In the genomic region with DNA sequence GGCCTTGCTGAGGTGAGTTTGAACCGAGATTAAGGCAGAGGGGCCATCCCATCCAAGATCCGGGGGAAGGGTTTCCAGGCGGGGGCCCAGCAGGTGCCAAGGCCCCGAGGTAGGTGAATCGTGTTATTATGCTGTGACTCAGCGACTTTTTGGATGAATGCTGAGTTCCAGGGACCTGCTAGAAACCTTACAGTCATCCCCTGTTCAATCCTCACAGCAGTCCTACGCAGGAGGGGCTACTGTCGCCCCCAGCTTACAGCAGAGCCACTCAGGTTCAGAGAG, we compare ENCODE assay signal across 20 cellular contexts. TPM values are rescaled to one million over a fixed set of nuclear protein-coding genes. Genes with fewer than 3 reads are reported as not detected.
"Had no signal": no experiment of that assay in that cellular context is flagged by ENCODE, and none has a peak within 500 bp of the region (broad histone marks: within the 10 kb centered on the region; RNA-seq: fewer than 3 reads in every experiment).

No MANE protein-coding gene starts in this region.

- H3K27me3 ChIP-seq: body of pancreas, right atrium auricular region, vagina had no signal

- H3K9me3 ChIP-seq: body of pancreas, left lung, right atrium auricular region, tibial nerve, vagina had no signal

- H3K4me3 ChIP-seq: body of pancreas had no signal

- H3K36me3 ChIP-seq: left lung, right atrium auricular region, tibial nerve, vagina had no signal

- DNase-seq: foreskin keratinocyte had no signal

- H3K4me1 ChIP-seq: foreskin keratinocyte, vagina had no signal

- H3K27ac ChIP-seq: foreskin keratinocyte, left lung, right atrium auricular region, tibial nerve, vagina had no signal

RNA-seq across cellular contexts. Expression of gene DNAJB8, which starts 40.9 kb away (rescaled TPM):
- total RNA-seq: activated B cell treated with CpG ODN at 0.5 μM for 24 hours; activated CD4-positive, alpha-beta memory T cell treated with anti-CD3 and anti-CD28 coated beads for 36 hours; activated CD8-positive, alpha-beta memory T cell treated with anti-CD3 and anti-CD28 coated beads, Interleukin-2, amount 10 ng/mL, durations not matched to agents 7 days and 5 days; activated naive CD8-positive, alpha-beta T cell treated with anti-CD3 and anti-CD28 coated beads for 36 hours; body of pancreas; cardiac septum; dermis microvascular lymphatic vessel endothelial cell; fibroblast of lung; foreskin keratinocyte; kidney; left lung; lung microvascular endothelial cell; myocyte; neural crest cell; osteoblast; progenitor cell of endocrine pancreas; right atrium auricular region; skeletal muscle tissue; tibial nerve; vagina had no signal
